In the genomic region with DNA sequence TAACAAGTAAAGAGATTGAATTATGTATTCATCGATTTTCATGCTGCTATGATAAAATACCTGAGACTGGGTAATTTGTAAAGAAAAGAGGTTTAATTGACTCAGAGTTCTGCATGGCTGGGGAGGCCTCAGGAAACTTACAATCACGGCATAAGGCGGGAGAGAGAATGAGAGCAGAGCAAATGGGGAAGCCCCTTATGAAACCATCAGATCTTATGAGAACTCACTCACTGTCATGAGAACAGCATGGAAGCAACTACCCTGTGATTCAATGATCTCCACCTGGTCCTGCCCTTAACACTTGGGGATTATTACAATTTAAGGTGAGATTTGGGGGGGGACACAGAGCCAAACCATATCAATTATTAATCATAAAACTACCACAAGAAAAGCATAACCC, we compare ENCODE assay signal across 24 cellular contexts. TPM values are rescaled to one million over a fixed set of nuclear protein-coding genes. Genes with fewer than 3 reads are reported as not detected.
"Had no signal": no experiment of that assay in that cellular context is flagged by ENCODE, and none has a peak within 500 bp of the region (broad histone marks: within the 10 kb centered on the region; RNA-seq: fewer than 3 reads in every experiment).

No MANE protein-coding gene starts in this region.

- H3K27me3 Mint-ChIP-seq: dendritic cell treated with granulocyte-macrophage colony-stimulating factor and Interleukin-4, amounts not matched to agents 40 ng/mL and 50 ng/mL, for 4 days; naive B cell; natural killer cell treated with Interleukin-12 subunit alpha and Interleukin-12 subunit beta and Interleukin-15 and Interleukin-18, amount 100 ng/mL, for 72 hours; progenitor cell of endocrine pancreas had no signal

- DNase-seq: colonic mucosa; effector CD8-positive, alpha-beta T cell; endodermal cell; foreskin fibroblast; gastrocnemius medialis; head of caudate nucleus; kidney; mesenchymal stem cell; mucosa of descending colon; naive B cell; right lobe of liver; small intestine; stimulated activated CD4-positive, alpha-beta T cell treated with anti-CD3 and anti-CD28 coated beads, Interleukin-15, amount 100 ng/mL, for 24 hours; stimulated activated CD4-positive, alpha-beta T cell treated with anti-CD3 and anti-CD28 coated beads, Interleukin-2, amount 100 ng/mL, for 48 hours; stimulated activated naive CD4-positive, alpha-beta T cell treated with Interleukin-2 at 50 U/mL for 16 hours; upper lobe of left lung had no signal

- FAIRE-seq: kidney, small intestine, urothelium cell line had no signal

- H3K27ac Mint-ChIP-seq: dendritic cell treated with granulocyte-macrophage colony-stimulating factor and Interleukin-4, amounts not matched to agents 40 ng/mL and 50 ng/mL, for 4 days; endodermal cell; mesothelial cell of epicardium; progenitor cell of endocrine pancreas had no signal

- H3K4me3 Mint-ChIP-seq: dendritic cell treated with granulocyte-macrophage colony-stimulating factor and Interleukin-4, amounts not matched to agents 40 ng/mL and 50 ng/mL, for 4 days; endodermal cell; mesothelial cell of epicardium; naive B cell; natural killer cell treated with Interleukin-12 subunit alpha and Interleukin-12 subunit beta and Interleukin-15 and Interleukin-18, amount 100 ng/mL, for 72 hours; neural crest cell had no signal

- ATAC-seq: esophagus mucosa; gastrocnemius medialis; left lobe of liver; mucosa of descending colon; natural killer cell treated with Interleukin-12 subunit alpha and Interleukin-12 subunit beta and Interleukin-15 and Interleukin-18, amount 100 ng/mL, for 72 hours; right lobe of liver had no signal

- H3K4me1 Mint-ChIP-seq: neural crest cell had no signal

RNA-seq across cellular contexts. Expression of gene GBP3, which starts 3.3 kb away (rescaled TPM):
- total RNA-seq: endodermal cell, neural crest cell, progenitor cell of endocrine pancreas had no signal

RNA-seq across cellular contexts. Expression of gene GBP1, which starts 39.1 kb away (rescaled TPM):
- total RNA-seq: endodermal cell, neural crest cell, progenitor cell of endocrine pancreas had no signal
